ENCODE assay signal across 7 cellular contexts in genomic region chr10:133377818-133378250, GRCh38. TPM values are rescaled to one million over a fixed set of nuclear protein-coding genes. Genes with fewer than 3 reads are reported as not detected.
DNase-seq lines count a peak whose midpoint lies in the region; ATAC-seq and TF ChIP-seq lines count a peak whose summit lies in the region.
"Had no signal": no experiment of that assay in that cellular context is flagged by ENCODE, and none has a peak within 500 bp of the region (broad histone marks: within the 10 kb centered on the region; RNA-seq: fewer than 3 reads in every experiment).

No MANE protein-coding gene starts in this region.

- H3K4me1 Mint-ChIP-seq in activated CD4-positive, alpha-beta T cell treated with anti-CD3 and anti-CD28 coated beads for 36 hours: peaks cover 4% of the 10 kb centered on the region

- peaks cover 0 to 23% of the 10 kb centered on the region in 2 donors for H3K4me1 ChIP-seq in right atrium auricular region
- peaks cover 3% of the 10 kb centered on the region for H3K4me1 ChIP-seq in thymus (ENCODE audit: control insufficient read depth, insufficient read depth, low read length)

- H3K27me3 ChIP-seq in right atrium auricular region (no peaks in the 10 kb centered on the region), thymus (ENCODE audit: control insufficient read depth, insufficient read depth) (peaks cover 10% of the 10 kb centered on the region)

- ATAC-seq in activated CD4-positive, alpha-beta T cell treated with anti-CD3 and anti-CD28 coated beads for 36 hours: no peak

- H3K9me3 Mint-ChIP-seq in activated CD4-positive, alpha-beta T cell treated with anti-CD3 and anti-CD28 coated beads for 36 hours (ENCODE audit: low read depth): no peaks in the 10 kb centered on the region

- 44% methylated on average over 20 of the region's 20 CpGs for WGBS in thymus

- DNase-seq in activated CD4-positive, alpha-beta T cell treated with anti-CD3 and anti-CD28 coated beads for 36 hours: no peak
- DNase-seq in activated CD4-positive, alpha-beta T cell treated with anti-CD3 and anti-CD28 coated beads, Interleukin-2, amount 50 U/mL, for 1 hour: no peak
- DNase-seq in right atrium auricular region (ENCODE audit: low spot score): no peak
- no peak for DNase-seq in cerebellum (ENCODE audit: low spot score)
- DNase-seq in posterior vena cava (ENCODE audit: low spot score): no peak
- DNase-seq: NCI-H748 treated with DMSO at 0.1 percent for 48 hours had no signal

- POLR2A ChIA-PET in activated CD4-positive, alpha-beta T cell treated with anti-CD3 and anti-CD28 coated beads for 36 hours (lab: Charles Lee): no interaction called here

- H3K4me3 ChIP-seq in right atrium auricular region (peak overlapping the region; percentile 80 to 92), thymus (ENCODE audit: low read length) (peak overlapping the region; percentile 75)

- intact Hi-C loops in activated CD4-positive, alpha-beta T cell treated with anti-CD3 and anti-CD28 coated beads for 36 hours (cut with DNase I, micrococcal nuclease): loop anchor here (1.0 to 10.0 kb wide), 5 partner anchors 11 to 1043 kb away; partner anchors contain the start of genes INPP5A (in 2 of the 2) and LRRC27 (in 1 of the 2)
- intact Hi-C loops in posterior vena cava (cut with DNase I): no loop called here

- TF ChIP-seq CTCF in right atrium auricular region (IDR thresholded peaks at IDR 0.05): no peak

- H3K36me3 ChIP-seq in right atrium auricular region (no peaks in the 10 kb centered on the region), thymus (ENCODE audit: control insufficient read depth, insufficient read depth) (no peaks in the 10 kb centered on the region)

- no peak overlapping the region for H3K27ac Mint-ChIP-seq in activated CD4-positive, alpha-beta T cell treated with anti-CD3 and anti-CD28 coated beads for 36 hours

- no peaks in the 10 kb centered on the region for H3K27me3 Mint-ChIP-seq in activated CD4-positive, alpha-beta T cell treated with anti-CD3 and anti-CD28 coated beads for 36 hours

- peak overlapping the region; percentile 74 for H3K4me3 Mint-ChIP-seq in activated CD4-positive, alpha-beta T cell treated with anti-CD3 and anti-CD28 coated beads for 36 hours

- CTCF ChIA-PET in activated CD4-positive, alpha-beta T cell treated with anti-CD3 and anti-CD28 coated beads for 36 hours (lab: Charles Lee): interaction anchor here (1.0 to 2.1 kb wide), 4 partner anchors 9 to 48 kb away, joined by 3 to 6 read pairs (median 4); no protein-coding TSS in a partner anchor

- H3K27ac ChIP-seq in right atrium auricular region: peak overlapping the region; percentile 76 to 79
- H3K27ac ChIP-seq in thymus (ENCODE audit: low read depth): peak overlapping the region; percentile 53

- H3K9me3 ChIP-seq in right atrium auricular region (no peaks in the 10 kb centered on the region), thymus (ENCODE audit: control insufficient read depth) (no peaks in the 10 kb centered on the region)

- H3K36me3 Mint-ChIP-seq in activated CD4-positive, alpha-beta T cell treated with anti-CD3 and anti-CD28 coated beads for 36 hours (ENCODE audit: low read depth): no peaks in the 10 kb centered on the region

RNA-seq across cellular contexts. Expression of gene PAOX, which starts 1.2 kb away (rescaled TPM):
- 1 to 10 TPM; 3.0 to 6.2 TPM for total RNA-seq in activated CD4-positive, alpha-beta T cell treated with anti-CD3 and anti-CD28 coated beads for 36 hours
- 1 to 10 TPM; 2.4 to 3.5 TPM for total RNA-seq in right atrium auricular region
- 6.5 TPM for polyA plus RNA-seq in thymus
- 7.1 TPM for total RNA-seq in cerebellum
- total RNA-seq in posterior vena cava: 1 to 10 TPM; 2.8 to 3.5 TPM

RNA-seq across cellular contexts. Expression of gene ECHS1, which starts 4.7 kb away (rescaled TPM):
- 10 to 100 TPM; 42.0 to 56.7 TPM for total RNA-seq in activated CD4-positive, alpha-beta T cell treated with anti-CD3 and anti-CD28 coated beads for 36 hours
- 100 to 1,000 TPM in 1 of 2 donors, 10 to 100 TPM in 1; 89.8 to 146 TPM for total RNA-seq in right atrium auricular region
- 54.9 TPM for polyA plus RNA-seq in thymus
- 23.7 TPM for total RNA-seq in cerebellum
- total RNA-seq in posterior vena cava: 10 to 100 TPM; 38.8 to 47.3 TPM

RNA-seq across cellular contexts. Expression of gene MTG1, which starts 16.1 kb away (rescaled TPM):
- total RNA-seq in activated CD4-positive, alpha-beta T cell treated with anti-CD3 and anti-CD28 coated beads for 36 hours: 10 to 100 TPM; 46.9 to 52.1 TPM
- total RNA-seq in right atrium auricular region (10 to 100 TPM in 1 of 2 donors, 1 to 10 TPM in 1; 9.9 to 15.1 TPM), cerebellum (22.3 TPM), posterior vena cava (10 to 100 TPM; 24.5 to 25.6 TPM)
- 59.4 TPM for polyA plus RNA-seq in thymus

RNA-seq across cellular contexts. Expression of gene FUOM, which starts 20.0 kb away (rescaled TPM):
- 10 to 100 TPM; 28.3 to 37.0 TPM for total RNA-seq in activated CD4-positive, alpha-beta T cell treated with anti-CD3 and anti-CD28 coated beads for 36 hours
- total RNA-seq in right atrium auricular region (10 to 100 TPM in 1 of 2 donors, 1 to 10 TPM in 1; 9.8 to 32.6 TPM), cerebellum (2.6 TPM), posterior vena cava (10 to 100 TPM; 13.8 to 17.6 TPM)
- polyA plus RNA-seq in thymus: 23.9 TPM

RNA-seq across cellular contexts. Expression of gene PRAP1, which starts 30.7 kb away (rescaled TPM):
- total RNA-seq in activated CD4-positive, alpha-beta T cell treated with anti-CD3 and anti-CD28 coated beads for 36 hours: not detected
- total RNA-seq in right atrium auricular region: not detected
- 1.2 TPM for polyA plus RNA-seq in thymus
- not detected for total RNA-seq in cerebellum
- total RNA-seq in posterior vena cava: not detected

Comparison
In these comparisons a context has a peak if more than half of its experiments do, and no peak if none do; other contexts are left out.
1. intact Hi-C loops: an anchor here in activated CD4-positive, alpha-beta T cell treated with anti-CD3 and anti-CD28 coated beads for 36 hours (1.0 to 10.0 kb wide); none called in posterior vena cava.